13 cellular contexts compared by ENCODE assay signal in genomic region chr2:207484444-207485391, GRCh38. TPM values are rescaled to one million over a fixed set of nuclear protein-coding genes. Genes with fewer than 3 reads are reported as not detected.
A peak's percentile ranks its signal among the peaks of the same experiment; 100 is the strongest.
DNase-seq lines count a peak whose midpoint lies in the region; ATAC-seq and TF ChIP-seq lines count a peak whose summit lies in the region.
"Had no signal": no experiment of that assay in that cellular context is flagged by ENCODE, and none has a peak within 500 bp of the region (broad histone marks: within the 10 kb centered on the region; RNA-seq: fewer than 3 reads in every experiment).

No MANE protein-coding gene starts in this region.

- H3K27me3 Mint-ChIP-seq in IgD-negative memory B cell (no peaks in the 10 kb centered on the region), memory B cell (no peaks in the 10 kb centered on the region)
- H3K27me3 Mint-ChIP-seq in natural killer cell treated with Interleukin-12 subunit alpha and Interleukin-12 subunit beta and Interleukin-15 and Interleukin-18, amount 100 ng/mL, for 72 hours, result no peaks in the 10 kb centered on the region
- H3K27me3 Mint-ChIP-seq: activated naive CD8-positive, alpha-beta T cell had no signal

- H3K27ac Mint-ChIP-seq in IgD-negative memory B cell, result peak overlapping the region; percentile 1 to 88 (median 71)
- H3K27ac Mint-ChIP-seq in memory B cell, result no peak overlapping the region
- no peak overlapping the region for H3K27ac Mint-ChIP-seq in natural killer cell treated with Interleukin-12 subunit alpha and Interleukin-12 subunit beta and Interleukin-15 and Interleukin-18, amount 100 ng/mL, for 72 hours
- H3K27ac Mint-ChIP-seq: activated naive CD8-positive, alpha-beta T cell had no signal

- ATAC-seq in GM18511 (IDR thresholded peaks at IDR 0.05; ENCODE audit: unreplicated experiment), result peak; percentile 87
- peak; percentile 82 for ATAC-seq in GM21786 (IDR thresholded peaks at IDR 0.05; ENCODE audit: unreplicated experiment)
- ATAC-seq in memory B cell (ENCODE audit: low read depth), result peak; percentile 96
- ATAC-seq in natural killer cell treated with Interleukin-12 subunit alpha and Interleukin-12 subunit beta and Interleukin-15 and Interleukin-18, amount 100 ng/mL, for 72 hours, result no peak
- ATAC-seq: Panc1 had no signal

- H3K36me3 ChIP-seq in ovary, result no peaks in the 10 kb centered on the region
- no peaks in the 10 kb centered on the region for H3K36me3 ChIP-seq in effector memory CD4-positive, alpha-beta T cell (ENCODE audit: control insufficient read depth, insufficient read depth, low read length)

- no peak overlapping the region for H3K27ac ChIP-seq in ovary
- H3K27ac ChIP-seq in effector memory CD4-positive, alpha-beta T cell (ENCODE audit: insufficient read depth, low read length, poor library complexity, severe bottlenecking), result no peak overlapping the region
- H3K27ac ChIP-seq: parathyroid adenoma had no signal

- H3K4me1 Mint-ChIP-seq in IgD-negative memory B cell (peaks cover 8 to 21% (median 9%) of the 10 kb centered on the region in 3 donors), memory B cell (peaks cover 8% of the 10 kb centered on the region)
- peaks cover 0 to 3% of the 10 kb centered on the region in 2 donors for H3K4me1 Mint-ChIP-seq in natural killer cell treated with Interleukin-12 subunit alpha and Interleukin-12 subunit beta and Interleukin-15 and Interleukin-18, amount 100 ng/mL, for 72 hours (ENCODE audit: low read depth in 2 of 2)

- H3K36me3 Mint-ChIP-seq in IgD-negative memory B cell, result no peaks in the 10 kb centered on the region
- H3K36me3 Mint-ChIP-seq in memory B cell, result no peaks in the 10 kb centered on the region
- no peaks in the 10 kb centered on the region for H3K36me3 Mint-ChIP-seq in natural killer cell treated with Interleukin-12 subunit alpha and Interleukin-12 subunit beta and Interleukin-15 and Interleukin-18, amount 100 ng/mL, for 72 hours
- H3K36me3 Mint-ChIP-seq: activated naive CD8-positive, alpha-beta T cell had no signal

- intact Hi-C loops in ovary (cut with DNase I), result loop anchor here in 1 of 4 donors (5.0 kb wide), 1 partner anchor 782 kb away; no protein-coding TSS in a partner anchor

- TF ChIP-seq POLR2A in ovary (IDR thresholded peaks at IDR 0.05), result no peak

- no peak for TF ChIP-seq EP300 in ovary (IDR thresholded peaks at IDR 0.05)

- H3K4me3 ChIP-seq in ovary, result no peak overlapping the region
- no peak overlapping the region for H3K4me3 ChIP-seq in effector memory CD4-positive, alpha-beta T cell (ENCODE audit: insufficient read depth, low read depth, low read length, poor library complexity, severe bottlenecking)

- DNase-seq in memory B cell (ENCODE audit: low spot score in 2 of 2) (peak in 1 of 2 donors; percentile 47), ovary (no peak)
- no peak for DNase-seq in natural killer cell treated with Interleukin-12 subunit alpha and Interleukin-12 subunit beta and Interleukin-15 and Interleukin-18, amount 100 ng/mL, for 72 hours (ENCODE audit: low spot score)
- DNase-seq in activated CD4-positive, alpha-beta T cell treated with anti-CD3 and anti-CD28 coated beads, Interleukin-2, amount 50 U/mL, for 48 hours, result no peak
- no peak for DNase-seq in effector memory CD4-positive, alpha-beta T cell
- DNase-seq: Calu3, NCI-H1417 treated with DMSO at 0.1 percent for 48 hours had no signal

- 71 to 72% (median 72%) methylated on average over 10 of the region's 10 CpGs for WGBS in ovary, 3 donors

- H3K9me3 Mint-ChIP-seq in IgD-negative memory B cell, result no peaks in the 10 kb centered on the region
- no peaks in the 10 kb centered on the region for H3K9me3 Mint-ChIP-seq in memory B cell
- H3K9me3 Mint-ChIP-seq in natural killer cell treated with Interleukin-12 subunit alpha and Interleukin-12 subunit beta and Interleukin-15 and Interleukin-18, amount 100 ng/mL, for 72 hours, result no peaks in the 10 kb centered on the region

- no peaks in the 10 kb centered on the region for H3K9me3 ChIP-seq in ovary
- no peaks in the 10 kb centered on the region for H3K9me3 ChIP-seq in effector memory CD4-positive, alpha-beta T cell (ENCODE audit: control insufficient read depth, low read length)

- H3K4me1 ChIP-seq in ovary (ENCODE audit: insufficient read depth), result no peaks in the 10 kb centered on the region
- no peaks in the 10 kb centered on the region for H3K4me1 ChIP-seq in effector memory CD4-positive, alpha-beta T cell (ENCODE audit: control insufficient read depth, insufficient read depth, low read length, poor library complexity, severe bottlenecking)
- H3K4me1 ChIP-seq: parathyroid adenoma had no signal

- no peak for TF ChIP-seq CTCF in ovary (IDR thresholded peaks at IDR 0.05)

- H3K27me3 ChIP-seq in ovary, result no peaks in the 10 kb centered on the region
- H3K27me3 ChIP-seq in effector memory CD4-positive, alpha-beta T cell (replicated peaks; ENCODE audit: control insufficient read depth, insufficient read depth, low read length, poor library complexity, severe bottlenecking), result no peaks in the 10 kb centered on the region

- H3K4me3 Mint-ChIP-seq in IgD-negative memory B cell, result peak overlapping the region in 2 of 4 donors; percentile 21 to 50
- no peak overlapping the region for H3K4me3 Mint-ChIP-seq in memory B cell
- H3K4me3 Mint-ChIP-seq in natural killer cell treated with Interleukin-12 subunit alpha and Interleukin-12 subunit beta and Interleukin-15 and Interleukin-18, amount 100 ng/mL, for 72 hours, result no peak overlapping the region
- H3K4me3 Mint-ChIP-seq: activated naive CD8-positive, alpha-beta T cell had no signal

RNA-seq across cellular contexts. Expression of gene CREB1, which starts 45.0 kb away (rescaled TPM):
- 84.5 TPM for polyA plus RNA-seq in IgD-negative memory B cell
- total RNA-seq in ovary, result 10 to 100 TPM; 21.0 to 79.6 (median 62.1) TPM
- polyA plus RNA-seq in ovary, result 10 to 100 TPM; 10.8 to 31.8 TPM
- total RNA-seq in natural killer cell treated with Interleukin-12 subunit alpha and Interleukin-12 subunit beta and Interleukin-15 and Interleukin-18, amount 100 ng/mL, for 72 hours, result 100 to 1,000 TPM in 1 of 2 donors, 10 to 100 TPM in 1; 96.8 to 125 TPM

Comparison
In these comparisons a context has a peak if more than half of its experiments do, and no peak if none do; other contexts are left out.
1. ATAC-seq: peak in GM18511 (single experiment), GM21786 (single experiment) and memory B cell (single experiment); none in natural killer cell treated with Interleukin-12 subunit alpha and Interleukin-12 subunit beta and Interleukin-15 and Interleukin-18, amount 100 ng/mL, for 72 hours (0 of 2).
2. H3K27ac Mint-ChIP-seq: peak in IgD-negative memory B cell (3 of 3); none in memory B cell (single experiment) and natural killer cell treated with Interleukin-12 subunit alpha and Interleukin-12 subunit beta and Interleukin-15 and Interleukin-18, amount 100 ng/mL, for 72 hours (0 of 2).